Comparison of ENCODE assay signal across 9 cellular contexts in the genomic region with DNA sequence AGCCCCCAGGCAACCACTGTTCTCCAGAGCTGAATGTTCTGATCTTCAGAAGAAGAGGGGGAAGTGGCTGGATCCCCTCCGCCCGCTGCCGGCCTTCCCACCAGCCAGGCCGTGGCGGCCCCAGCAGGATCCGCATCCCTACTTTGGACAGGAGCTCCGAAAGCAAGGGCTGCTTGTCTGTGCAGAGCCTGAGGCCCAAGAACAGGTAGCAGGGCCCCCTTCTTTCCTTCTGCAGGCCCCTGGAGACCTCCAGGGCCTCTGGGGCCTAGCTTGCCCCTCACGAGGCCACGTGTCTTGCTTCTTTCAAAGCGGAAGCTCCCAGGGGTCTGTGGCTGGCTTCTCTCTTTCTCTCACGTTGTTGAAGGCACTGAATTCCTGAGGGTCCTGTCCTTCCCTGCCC. TPM values are rescaled to one million over a fixed set of nuclear protein-coding genes. Genes with fewer than 3 reads are reported as not detected.
DNase-seq lines count a peak whose midpoint lies in the region; ATAC-seq, FAIRE-seq and TF ChIP-seq lines count a peak whose summit lies in the region.
"Had no signal": no experiment of that assay in that cellular context is flagged by ENCODE, and none has a peak within 500 bp of the region (broad histone marks: within the 10 kb centered on the region; RNA-seq: fewer than 3 reads in every experiment).

No MANE protein-coding gene starts in this region.

- no peak for DNase-seq in GM06990 (ENCODE audit: extremely low read depth, insufficient read length)
- no peak for DNase-seq in astrocyte (ENCODE audit: low read depth)
- DNase-seq in neural progenitor cell (ENCODE audit: low spot score), result no peak
- no peak for DNase-seq in activated effector memory CD4-positive, alpha-beta T cell treated with anti-CD3 and anti-CD28 coated beads, Interleukin-2, amount 50 U/mL, for 16 hours
- DNase-seq in glutamatergic neuron, result no peak
- no peak for DNase-seq in dedifferentiated amniotic fluid mesenchymal stem cell (ENCODE audit: extremely low spot score)
- DNase-seq in GF-D8 (lab: John Stamatoyannopoulos, UW), result no peak

- H3K4me1 Mint-ChIP-seq in astrocyte (ENCODE audit: low read depth, unreplicated experiment) (peaks cover 17% of the 10 kb centered on the region), neural progenitor cell (peaks cover 11% of the 10 kb centered on the region), glutamatergic neuron (ENCODE audit: low read depth, unreplicated experiment) (peaks cover 25% of the 10 kb centered on the region)

- H3K36me3 ChIP-seq in GM06990 (ENCODE audit: control insufficient read depth, insufficient read depth, low read length) (no peaks in the 10 kb centered on the region), astrocyte (ENCODE audit: insufficient read depth, low read length) (no peaks in the 10 kb centered on the region), neural progenitor cell (no peaks in the 10 kb centered on the region)

- H3K36me3 Mint-ChIP-seq in astrocyte (ENCODE audit: low read depth, unreplicated experiment) (no peaks in the 10 kb centered on the region), neural progenitor cell (no peaks in the 10 kb centered on the region), glutamatergic neuron (ENCODE audit: unreplicated experiment) (no peaks in the 10 kb centered on the region)

- H3K79me2 ChIP-seq in astrocyte (ENCODE audit: insufficient read depth, low read length) (no peaks in the 10 kb centered on the region), neural progenitor cell (ENCODE audit: low read depth) (no peaks in the 10 kb centered on the region)

- peak overlapping the region; percentile 61 for H3K4me3 ChIP-seq in GM06990 (replicated peaks; ENCODE audit: low read depth, low read length)
- no peak overlapping the region for H3K4me3 ChIP-seq in astrocyte (ENCODE audit: insufficient read depth, low read depth, low read length)
- no peak overlapping the region for H3K4me3 ChIP-seq in neural progenitor cell

- no peak overlapping the region for H3K4me3 Mint-ChIP-seq in astrocyte (ENCODE audit: unreplicated experiment)
- no peak overlapping the region for H3K4me3 Mint-ChIP-seq in neural progenitor cell
- no peak overlapping the region for H3K4me3 Mint-ChIP-seq in glutamatergic neuron (ENCODE audit: unreplicated experiment)

- H3K9ac ChIP-seq in astrocyte (ENCODE audit: low read length), result peak overlapping the region; percentile 14
- H3K9ac ChIP-seq in neural progenitor cell, result no peak overlapping the region

- H3K9me3 ChIP-seq in astrocyte (ENCODE audit: insufficient read depth, low read depth, low read length) (no peaks in the 10 kb centered on the region), neural progenitor cell (ENCODE audit: low read depth) (no peaks in the 10 kb centered on the region)

- H3K27me3 Mint-ChIP-seq in astrocyte (ENCODE audit: low read depth, unreplicated experiment) (no peaks in the 10 kb centered on the region), neural progenitor cell (ENCODE audit: insufficient read depth, low read depth) (peaks cover 2% of the 10 kb centered on the region), glutamatergic neuron (ENCODE audit: unreplicated experiment) (peaks cover 3% of the 10 kb centered on the region)

- H2AFZ ChIP-seq in astrocyte (ENCODE audit: low read depth, low read length), result peak overlapping the region; percentile 75
- peak overlapping the region; percentile 19 for H2AFZ ChIP-seq in neural progenitor cell (replicated peaks)

- H3K27me3 ChIP-seq in GM06990 (replicated peaks; ENCODE audit: control insufficient read depth, insufficient read depth, low read length) (no peaks in the 10 kb centered on the region), astrocyte (ENCODE audit: insufficient read depth, low read length) (no peaks in the 10 kb centered on the region), neural progenitor cell (no peaks in the 10 kb centered on the region)

- TF ChIP-seq CTCF in GM06990 (IDR thresholded peaks at IDR 0.05; ENCODE audit: insufficient read depth, low read length, poor library complexity, severe bottlenecking) (no peak), astrocyte (IDR thresholded peaks at IDR 0.05; ENCODE audit: insufficient read depth, low read depth, low read length) (no peak), neural progenitor cell (IDR thresholded peaks at IDR 0.05) (no peak), glutamatergic neuron (IDR thresholded peaks at IDR 0.05; ENCODE audit: partially characterized antibody, unreplicated experiment) (no peak)

- no peak overlapping the region for H3K27ac Mint-ChIP-seq in astrocyte (ENCODE audit: unreplicated experiment)
- peak overlapping the region; percentile 89 for H3K27ac Mint-ChIP-seq in neural progenitor cell
- H3K27ac Mint-ChIP-seq in glutamatergic neuron (ENCODE audit: unreplicated experiment), result no peak overlapping the region

- FAIRE-seq in astrocyte (lab: Jason Lieb, UNC), result no peak
- FAIRE-seq: islet of Langerhans had no signal

- no peak overlapping the region for H3K27ac ChIP-seq in astrocyte (ENCODE audit: low read depth, low read length)
- no peak overlapping the region for H3K27ac ChIP-seq in neural progenitor cell

- H3K9me3 Mint-ChIP-seq in astrocyte (ENCODE audit: unreplicated experiment) (no peaks in the 10 kb centered on the region), neural progenitor cell (no peaks in the 10 kb centered on the region), glutamatergic neuron (ENCODE audit: unreplicated experiment) (peaks cover 3% of the 10 kb centered on the region)

- peak; percentile 4 for ATAC-seq in HG02642 (IDR thresholded peaks at IDR 0.05; ENCODE audit: poor library complexity, unreplicated experiment)

- H4K20me1 ChIP-seq in astrocyte (ENCODE audit: insufficient read depth, low read length) (no peaks in the 10 kb centered on the region), neural progenitor cell (ENCODE audit: low read depth) (no peaks in the 10 kb centered on the region)

- H3K4me1 ChIP-seq in astrocyte (ENCODE audit: insufficient read depth, low read length) (peaks cover 25% of the 10 kb centered on the region), neural progenitor cell (no peaks in the 10 kb centered on the region)

- H3F3A ChIP-seq in neural progenitor cell (ENCODE audit: low read depth), result peaks cover 9% of the 10 kb centered on the region

- peak overlapping the region; percentile 39 for H3K4me2 ChIP-seq in astrocyte (ENCODE audit: low read length)
- no peak overlapping the region for H3K4me2 ChIP-seq in neural progenitor cell

RNA-seq across cellular contexts. Expression of a gene that starts 13.2 kb away (rescaled TPM):
- total RNA-seq in astrocyte, result 2.5 and 3.5 TPM in 2 replicates
- total RNA-seq in neural progenitor cell (ENCODE audit: low replicate concordance), result 1.0 and 2.1 TPM in 2 replicates
- total RNA-seq in glutamatergic neuron (ENCODE audit: unreplicated experiment), result 7.9 TPM

RNA-seq across cellular contexts. Expression of a gene that starts 19.1 kb away (rescaled TPM):
- total RNA-seq in astrocyte (0.70 and 1.7 TPM in 2 replicates), neural progenitor cell (ENCODE audit: low replicate concordance) (6.4 and 15.1 TPM in 2 replicates), glutamatergic neuron (ENCODE audit: unreplicated experiment) (248 TPM)

Comparison
In these comparisons a context has a peak if more than half of its experiments do, and no peak if none do; other contexts are left out.
1. RNA of a gene that starts 19.1 kb away (total RNA-seq): 248 TPM in glutamatergic neuron (single experiment); 6.4 to 15.1 TPM in neural progenitor cell and 0.70 to 1.7 TPM in astrocyte; every median in the first group is over 10 times any median in the second.